In genomic region chr10:97332586-97333350, GRCh38 we compare ENCODE assay signal across 9 cellular contexts. TPM values are rescaled to one million over a fixed set of nuclear protein-coding genes. Genes with fewer than 3 reads are reported as not detected.
DNase-seq lines count a peak whose midpoint lies in the region; ATAC-seq and TF ChIP-seq lines count a peak whose summit lies in the region.
"Had no signal": no experiment of that assay in that cellular context is flagged by ENCODE, and none has a peak within 500 bp of the region (broad histone marks: within the 10 kb centered on the region; RNA-seq: fewer than 3 reads in every experiment).

No MANE protein-coding gene starts in this region.

- no peak for TF ChIP-seq CTCF in ascending aorta (IDR thresholded peaks at IDR 0.05)

- H3K27ac ChIP-seq in ascending aorta (peak overlapping the region; percentile 22 to 45), right cardiac atrium (ENCODE audit: low read length) (peak overlapping the region; percentile 59)
- H3K27ac ChIP-seq: 22Rv1 had no signal

- intact Hi-C loops in ascending aorta (cut with DNase I): no loop called here
- intact Hi-C loops in right cardiac atrium (cut with DNase I): loop anchor here in 2 of 4 donors (5.0 to 10.0 kb wide), 2 partner anchors 40 to 48 kb away; partner anchors contain the start of gene ARHGAP19 (in 1 of the 2)

- peak overlapping the region; percentile 73 to 98 for H3K4me3 ChIP-seq in ascending aorta
- peak overlapping the region; percentile 67 for H3K4me3 ChIP-seq in right cardiac atrium (ENCODE audit: low read length)

- no peaks in the 10 kb centered on the region for H3K27me3 ChIP-seq in ascending aorta
- H3K27me3 ChIP-seq in right cardiac atrium (ENCODE audit: control insufficient read depth, insufficient read depth): no peaks in the 10 kb centered on the region

- DNase-seq in DMS 273 (lab: John Stamatoyannopoulos, UW; ENCODE audit: unreplicated experiment) (peak; percentile 71), DMS 273 treated with DMSO at 0.1 percent for 48 hours (lab: John Stamatoyannopoulos, UW) (no peak), NAMALWA (ENCODE audit: low spot score) (peak; percentile 32), ascending aorta (ENCODE audit: low spot score in 2 of 2) (no peak), right cardiac atrium (peak in 2 of 3 donors; percentile 26 to 62), pons (ENCODE audit: low spot score) (peak; percentile 86)

- H3K9me3 ChIP-seq in ascending aorta (no peaks in the 10 kb centered on the region), right cardiac atrium (ENCODE audit: control insufficient read depth, low read length) (no peaks in the 10 kb centered on the region)

- 10% methylated on average over 18 of the region's 18 CpGs for WGBS in right cardiac atrium

- H3K4me1 ChIP-seq in ascending aorta (peaks cover 6 to 39% of the 10 kb centered on the region in 2 donors), right cardiac atrium (ENCODE audit: control insufficient read depth, insufficient read depth, low read length) (peaks cover 10% of the 10 kb centered on the region)

- H3K36me3 ChIP-seq in ascending aorta: peaks cover 7 to 15% of the 10 kb centered on the region in 2 donors

- ATAC-seq in right cardiac atrium: peak; percentile 41 to 43
- no peak for ATAC-seq in GM21381 (IDR thresholded peaks at IDR 0.05; ENCODE audit: unreplicated experiment)
- ATAC-seq in HG03378 (IDR thresholded peaks at IDR 0.05; ENCODE audit: unreplicated experiment): no peak

RNA-seq across cellular contexts. Expression of gene FRAT2, which starts 1.8 kb away (rescaled TPM):
- 32.0 TPM for total RNA-seq in ascending aorta
- total RNA-seq in right cardiac atrium: 1 to 10 TPM; 5.0 to 7.6 (median 7.5) TPM
- polyA plus RNA-seq in right cardiac atrium: 3.4 TPM

RNA-seq across cellular contexts. Expression of gene FRAT1, which starts 13.7 kb away (rescaled TPM):
- total RNA-seq in ascending aorta (5.2 TPM), right cardiac atrium (1 to 10 TPM; 1.6 to 6.6 (median 6.1) TPM)
- polyA plus RNA-seq in right cardiac atrium: 2.7 TPM

RNA-seq across cellular contexts. Expression of gene ARHGAP19, which starts 40.3 kb away (rescaled TPM):
- total RNA-seq in ascending aorta (4.5 TPM), right cardiac atrium (1 to 10 TPM; 3.6 to 6.3 (median 5.3) TPM)
- 2.4 TPM for polyA plus RNA-seq in right cardiac atrium

Comparison
In these comparisons a context has a peak if more than half of its experiments do, and no peak if none do; other contexts are left out.
1. DNase-seq: peak in DMS 273 (single experiment), NAMALWA (single experiment), right cardiac atrium (2 of 3) and pons (single experiment); none in DMS 273 treated with DMSO at 0.1 percent for 48 hours (single experiment) and ascending aorta (0 of 2).
2. ATAC-seq: peak in right cardiac atrium (2 of 2); none in GM21381 (single experiment) and HG03378 (single experiment).